1 cellular context compared by ENCODE assay signal in the genomic region with DNA sequence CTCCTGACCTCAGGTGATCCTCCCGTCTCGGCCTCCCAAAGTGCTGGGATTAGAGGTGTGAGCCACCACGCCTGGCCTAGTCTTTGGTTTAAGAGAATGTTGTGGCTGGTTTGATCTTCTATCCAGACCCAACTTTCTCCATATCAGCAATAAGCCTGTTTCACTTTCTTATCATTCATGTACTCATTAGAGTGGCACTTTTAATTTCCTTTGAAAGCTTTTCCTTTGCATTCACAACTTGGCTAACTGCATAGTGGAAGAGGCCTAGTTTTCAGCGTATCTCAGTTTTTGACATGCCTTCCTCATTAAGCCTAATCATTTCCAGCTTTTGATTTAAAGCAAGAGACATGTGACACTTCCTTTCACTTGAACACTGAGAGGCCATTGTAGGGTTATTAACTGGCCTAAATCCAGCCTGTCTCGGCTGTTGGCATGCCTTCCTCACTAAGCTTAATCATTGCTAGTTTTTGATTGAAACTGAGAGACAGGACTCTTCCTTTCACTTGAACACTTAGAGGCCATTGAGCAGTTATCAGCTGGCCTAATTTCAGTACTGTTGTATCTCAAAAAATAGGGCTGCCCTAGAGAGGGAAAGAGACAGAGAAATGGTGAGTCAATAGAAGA.
TF ChIP-seq lines count a peak whose summit lies in the region.

No MANE protein-coding gene starts in this region.

TF ChIP-seq in SK-N-SH, 30 proteins besides CTCF, POLR2A, EP300 and RAD21 (continued from another document):
- TF ChIP-seq, protein P1, sequence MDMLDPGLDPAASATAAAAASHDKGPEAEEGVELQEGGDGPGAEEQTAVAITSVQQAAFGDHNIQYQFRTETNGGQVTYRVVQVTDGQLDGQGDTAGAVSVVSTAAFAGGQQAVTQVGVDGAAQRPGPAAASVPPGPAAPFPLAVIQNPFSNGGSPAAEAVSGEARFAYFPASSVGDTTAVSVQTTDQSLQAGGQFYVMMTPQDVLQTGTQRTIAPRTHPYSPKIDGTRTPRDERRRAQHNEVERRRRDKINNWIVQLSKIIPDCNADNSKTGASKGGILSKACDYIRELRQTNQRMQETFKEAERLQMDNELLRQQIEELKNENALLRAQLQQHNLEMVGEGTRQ (IDR thresholded peaks at IDR 0.05; ENCODE audit: borderline replicate concordance, low read depth, low read length), result no peak
- TF ChIP-seq RCOR1 (IDR thresholded peaks at IDR 0.05; ENCODE audit: low read length) (peak; percentile 61), GATA2 (CRISPR knock-in tag; IDR thresholded peaks at IDR 0.05) (0 out of 2 replicates have a peak, but pooled peaks have one; percentile 11)
TF ChIP-seq in SK-N-SH: peak in this region for 4.
